In genomic region chr10:101619983-101620382, GRCh38 we compare ENCODE assay signal across 26 cellular contexts.
"Had no signal": no experiment of that assay in that cellular context is flagged by ENCODE, and none has a peak within 500 bp of the region (broad histone marks: within the 10 kb centered on the region; RNA-seq: fewer than 3 reads in every experiment).

No MANE protein-coding gene starts in this region.

- H3K9me3 ChIP-seq: adrenal gland, esophagus muscularis mucosa, heart right ventricle, left ventricle myocardium inferior, ovary, psoas muscle, tibial nerve had no signal

- H3K27me3 Mint-ChIP-seq: activated CD4-positive, alpha-beta memory T cell treated with anti-CD3 and anti-CD28 coated beads, Interleukin-2, amount 10 ng/mL, durations not matched to agents 7 days and 5 days; activated CD4-positive, alpha-beta T cell treated with anti-CD3 and anti-CD28 coated beads, Interleukin-2, amount 10 ng/mL, durations not matched to agents 7 days and 5 days; activated naive CD4-positive, alpha-beta T cell treated with anti-CD3 and anti-CD28 coated beads, Interleukin-2, amount 50 U/mL, for 24 hours; activated T-cell treated with anti-CD3 and anti-CD28 coated beads, Interleukin-2, amount 50 U/mL, for 24 hours had no signal

- H3K4me3 ChIP-seq: adrenal gland, esophagus muscularis mucosa, heart right ventricle, left ventricle myocardium inferior, ovary, psoas muscle, smooth muscle cell, tibial nerve had no signal

- H3K27ac ChIP-seq: adrenal gland, esophagus muscularis mucosa, foreskin keratinocyte, heart right ventricle, left ventricle myocardium inferior, ovary, psoas muscle, tibial nerve, VCaP had no signal

- ATAC-seq: foreskin keratinocyte, heart right ventricle, psoas muscle had no signal

- H3K9me3 Mint-ChIP-seq: activated CD4-positive, alpha-beta memory T cell treated with anti-CD3 and anti-CD28 coated beads, Interleukin-2, amount 10 ng/mL, durations not matched to agents 7 days and 5 days; activated CD4-positive, alpha-beta T cell treated with anti-CD3 and anti-CD28 coated beads, Interleukin-2, amount 10 ng/mL, durations not matched to agents 7 days and 5 days; activated naive CD4-positive, alpha-beta T cell treated with anti-CD3 and anti-CD28 coated beads, Interleukin-2, amount 50 U/mL, for 24 hours; activated T-cell treated with anti-CD3 and anti-CD28 coated beads, Interleukin-2, amount 50 U/mL, for 24 hours; endodermal cell; nephron had no signal

- DNase-seq: activated CD4-positive, alpha-beta memory T cell treated with anti-CD3 and anti-CD28 coated beads, Interleukin-2, amount 10 ng/mL, durations not matched to agents 7 days and 5 days; activated CD4-positive, alpha-beta T cell treated with anti-CD3 and anti-CD28 coated beads for 1 hour; activated CD4-positive, alpha-beta T cell treated with anti-CD3 and anti-CD28 coated beads, Interleukin-2, amount 10 ng/mL, durations not matched to agents 7 days and 5 days; activated CD8-positive, alpha-beta memory T cell treated with anti-CD3 and anti-CD28 coated beads, Interleukin-2, amount 50 U/mL, for 48 hours; activated gamma-delta T cell treated with Interleukin-2 at 50 U/mL for 16 hours; activated T-cell treated with anti-CD3 and anti-CD28 coated beads, Interleukin-2, amount 50 U/mL, for 24 hours; adrenal gland; aorta; caudate nucleus; cortex of kidney; endodermal cell; foreskin keratinocyte; heart right ventricle; left ventricle myocardium inferior; psoas muscle; stimulated activated CD4-positive, alpha-beta T cell treated with anti-CD3 and anti-CD28 coated beads, Interleukin-15, amount 100 ng/mL, for 24 hours; stimulated activated CD4-positive, alpha-beta T cell treated with anti-CD3 and anti-CD28 coated beads, Interleukin-2, amount 100 ng/mL, for 24 hours; stimulated activated naive CD4-positive, alpha-beta T cell had no signal

- H3K4me2 ChIP-seq: smooth muscle cell had no signal

- H3K4me1 Mint-ChIP-seq: activated CD4-positive, alpha-beta memory T cell treated with anti-CD3 and anti-CD28 coated beads, Interleukin-2, amount 10 ng/mL, durations not matched to agents 7 days and 5 days; activated CD4-positive, alpha-beta T cell treated with anti-CD3 and anti-CD28 coated beads, Interleukin-2, amount 10 ng/mL, durations not matched to agents 7 days and 5 days; activated naive CD4-positive, alpha-beta T cell treated with anti-CD3 and anti-CD28 coated beads, Interleukin-2, amount 50 U/mL, for 24 hours had no signal

- H3K4me3 Mint-ChIP-seq: activated CD4-positive, alpha-beta memory T cell treated with anti-CD3 and anti-CD28 coated beads, Interleukin-2, amount 10 ng/mL, durations not matched to agents 7 days and 5 days; activated CD4-positive, alpha-beta T cell treated with anti-CD3 and anti-CD28 coated beads, Interleukin-2, amount 10 ng/mL, durations not matched to agents 7 days and 5 days; activated naive CD4-positive, alpha-beta T cell treated with anti-CD3 and anti-CD28 coated beads, Interleukin-2, amount 50 U/mL, for 24 hours; activated T-cell treated with anti-CD3 and anti-CD28 coated beads, Interleukin-2, amount 50 U/mL, for 24 hours; brain; endodermal cell; nephron had no signal

- H3K4me1 ChIP-seq: adrenal gland had no signal

- H3K27me3 ChIP-seq: adrenal gland, esophagus muscularis mucosa, foreskin keratinocyte, heart right ventricle, ovary, tibial nerve had no signal

- H3K36me3 ChIP-seq: ovary had no signal

- H3K27ac Mint-ChIP-seq: activated CD4-positive, alpha-beta memory T cell treated with anti-CD3 and anti-CD28 coated beads, Interleukin-2, amount 10 ng/mL, durations not matched to agents 7 days and 5 days; activated CD4-positive, alpha-beta T cell treated with anti-CD3 and anti-CD28 coated beads, Interleukin-2, amount 10 ng/mL, durations not matched to agents 7 days and 5 days; activated T-cell treated with anti-CD3 and anti-CD28 coated beads, Interleukin-2, amount 50 U/mL, for 24 hours; endodermal cell; nephron had no signal
